8 cellular contexts compared by ENCODE assay signal in the genomic region with DNA sequence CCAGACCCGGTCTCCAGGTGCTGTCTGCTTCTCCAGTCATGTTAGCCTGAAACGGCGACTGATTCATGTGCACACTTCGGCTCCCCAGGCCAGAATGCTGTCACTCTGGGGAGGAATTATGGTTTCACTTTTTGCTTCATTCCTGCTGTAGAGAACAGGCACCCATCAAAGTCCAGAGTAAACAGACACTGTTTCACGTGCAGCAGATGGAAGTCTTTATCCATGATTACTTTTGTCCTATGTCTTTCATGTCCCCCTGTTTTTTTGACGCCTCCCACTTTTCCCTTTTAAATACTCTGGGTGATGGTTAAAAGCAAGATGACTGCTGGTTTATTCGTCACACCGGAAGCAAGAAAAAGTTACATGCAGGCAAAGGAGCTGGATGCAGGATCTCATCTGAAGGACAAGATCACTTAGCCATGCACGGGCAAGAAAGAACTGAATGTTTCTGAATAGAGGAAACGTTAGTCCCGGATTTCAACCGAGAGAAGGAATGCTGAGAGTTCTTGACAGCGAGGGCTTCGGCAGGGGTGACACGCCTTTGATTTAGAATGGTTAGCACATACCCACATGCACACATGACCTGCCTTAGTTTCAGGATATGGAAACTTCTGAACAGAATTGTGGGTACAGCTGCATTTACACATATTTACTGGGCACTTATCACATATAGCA.
DNase-seq lines count a peak whose midpoint lies in the region; ATAC-seq and TF ChIP-seq lines count a peak whose summit lies in the region.

No MANE protein-coding gene starts in this region.

- DNase-seq in DMS53 (lab: John Stamatoyannopoulos, UW) (peak; percentile 73), foreskin keratinocyte (peak; percentile 34 to 61), sigmoid colon (no peak), C1 segment of cervical spinal cord (lab: John Stamatoyannopoulos, UW) (no peak), UCSD-AML1 (lab: John Stamatoyannopoulos, UW; ENCODE audit: unreplicated experiment) (no peak), mammary epithelial cell (no peak)
- peak; percentile 11 to 26 for DNase-seq in activated CD4-positive, alpha-beta T cell treated with anti-CD3 and anti-CD28 coated beads for 4 hours

- H3K9me3 ChIP-seq in sigmoid colon (no peaks in the 10 kb centered on the region), mammary epithelial cell (replicated peaks; ENCODE audit: insufficient read depth, low read length) (no peaks in the 10 kb centered on the region)

- peak; percentile 55 for ATAC-seq in foreskin keratinocyte
- no peak for ATAC-seq in HG02623 (IDR thresholded peaks at IDR 0.05; ENCODE audit: unreplicated experiment)

- no TSS peak for BruUV-seq in mammary epithelial cell (replicated peaks; lab: Mats Ljungman, UMichigan)

- H3K4me3 ChIP-seq in sigmoid colon (peak overlapping the region in 3 of 4 donors; percentile 23 to 40 (median 36)), mammary epithelial cell (replicated peaks in 1 of 3; ENCODE audit: insufficient read depth in 1 of 3, low read depth in 2 of 3, low read length in 3 of 3) (no peak overlapping the region)

- no peak overlapping the region for H3K4me2 ChIP-seq in mammary epithelial cell (ENCODE audit: insufficient read depth, low read depth, low read length)

- in situ Hi-C loops in mammary epithelial cell (cut with MboI; ENCODE audit: low sequenced_read_pairs in 2 of 2) = no loop called here

- no peak for TF ChIP-seq POLR2A in sigmoid colon (IDR thresholded peaks at IDR 0.05)

- peaks cover 12% of the 10 kb centered on the region for H3K4me1 ChIP-seq in foreskin keratinocyte
- H3K4me1 ChIP-seq in sigmoid colon = peaks cover 0 to 16% (median 3%) of the 10 kb centered on the region in 4 donors
- H3K4me1 ChIP-seq in mammary epithelial cell (ENCODE audit: insufficient read depth, low read length) = no peaks in the 10 kb centered on the region

- CTCF ChIA-PET in mammary epithelial cell (lab: Charles Lee; ENCODE audit: low non-redundant PET) = no interaction called here

- no peaks in the 10 kb centered on the region for H4K20me1 ChIP-seq in mammary epithelial cell (ENCODE audit: insufficient read depth, low read length)

- H3K79me2 ChIP-seq in mammary epithelial cell (ENCODE audit: insufficient read depth, low read length) = no peaks in the 10 kb centered on the region

- H3K9ac ChIP-seq in mammary epithelial cell (ENCODE audit: insufficient read depth, low read length) = no peak overlapping the region

- H2AFZ ChIP-seq in mammary epithelial cell (ENCODE audit: low read depth, low read length) = no peak overlapping the region

- TF ChIP-seq EP300 in sigmoid colon (IDR thresholded peaks at IDR 0.05) = no peak

- intact Hi-C loops in sigmoid colon (cut with DNase I) (no loop called here), mammary epithelial cell (cut with micrococcal nuclease) (no loop called here)

- TF ChIP-seq CTCF in foreskin keratinocyte (conservative IDR thresholded peaks at IDR 0.05) (no peak), sigmoid colon (IDR thresholded peaks at IDR 0.05) (no peak), mammary epithelial cell (conservative IDR thresholded peaks at IDR 0.05 in 1 of 2, IDR thresholded peaks at IDR 0.05 in 1 of 2; ENCODE audit: extremely low read depth in 1 of 2, insufficient read depth in 1 of 2, low read depth in 1 of 2, low read length in 2 of 2) (no peak)

- H3K36me3 ChIP-seq in sigmoid colon (no peaks in the 10 kb centered on the region), mammary epithelial cell (ENCODE audit: insufficient read depth, low read length) (no peaks in the 10 kb centered on the region)

- H3K27me3 ChIP-seq in foreskin keratinocyte (no peaks in the 10 kb centered on the region), sigmoid colon (no peaks in the 10 kb centered on the region), mammary epithelial cell (ENCODE audit: insufficient read depth, low read length) (no peaks in the 10 kb centered on the region)

- 6 to 31% methylated on average over 15 of the region's 15 CpGs for WGBS in sigmoid colon, 2 donors
- WGBS in mammary epithelial cell (ENCODE audit: low coverage, missing lambda C conversion rate) = 82% methylated on average over 15 of the region's 15 CpGs

- dilution Hi-C loops in mammary epithelial cell (cut with HindIII; ENCODE audit: low sequenced_read_pairs) = no loop called here

- H3K27ac ChIP-seq in foreskin keratinocyte (peak overlapping the region; percentile 74), sigmoid colon (peak overlapping the region; percentile 39 to 70 (median 62)), mammary epithelial cell (ENCODE audit: insufficient read depth, low read depth, low read length) (no peak overlapping the region)

Comparison
In these comparisons a context has a peak if more than half of its experiments do, and no peak if none do; other contexts are left out.
1. DNase-seq: peak in DMS53 (single experiment), activated CD4-positive, alpha-beta T cell treated with anti-CD3 and anti-CD28 coated beads for 4 hours (2 of 2) and foreskin keratinocyte (2 of 2); none in sigmoid colon (single experiment), C1 segment of cervical spinal cord (0 of 14), UCSD-AML1 (single experiment) and mammary epithelial cell (single experiment).
2. H3K4me3 ChIP-seq: peak in sigmoid colon (3 of 4); none in mammary epithelial cell (0 of 3).